In genomic region chr1:180231506-180232420, GRCh38 we compare ENCODE assay signal across 7 cellular contexts. TPM values are rescaled to one million over a fixed set of nuclear protein-coding genes. Genes with fewer than 3 reads are reported as not detected.
DNase-seq lines count a peak whose midpoint lies in the region; ATAC-seq and TF ChIP-seq lines count a peak whose summit lies in the region.

No MANE protein-coding gene starts in this region.

- H3K9me3 ChIP-seq in psoas muscle, result no peaks in the 10 kb centered on the region

- H3K4me3 ChIP-seq in psoas muscle, result peak overlapping the region; percentile 76

- peaks cover 41% of the 10 kb centered on the region for H3K4me1 ChIP-seq in psoas muscle

- TF ChIP-seq CTCF in psoas muscle (IDR thresholded peaks at IDR 0.05), result no peak

- H3K27me3 ChIP-seq in psoas muscle (ENCODE audit: insufficient read depth in 3 of 3, low read length in 2 of 3), result peaks cover 0 to 99% (median 59%) of the 10 kb centered on the region in 3 donors

- peak in 3 of 4 donors; percentile 46 to 52 (median 49) for ATAC-seq in psoas muscle
- ATAC-seq in HG02885 (IDR thresholded peaks at IDR 0.05; ENCODE audit: poor library complexity, unreplicated experiment), result no peak

- WGBS in psoas muscle, 3 donors, result 2 to 4% (median 2%) methylated on average over 44 to 54 of the region's 54 CpGs

- intact Hi-C loops in psoas muscle (cut with DNase I), result no loop called here

- peaks cover 0 to 5% (median 0%) of the 10 kb centered on the region in 3 donors for H3K9me3 Mint-ChIP-seq in IgD-negative memory B cell
- no peaks in the 10 kb centered on the region for H3K9me3 Mint-ChIP-seq in T-helper 1 cell treated with Interleukin-12 subunit alpha and Interleukin-12 subunit beta and Interleukin-4 antibody, amounts not matched to agents 30 μg/mL and 1 μg/mL, for 36 hours

- no peaks in the 10 kb centered on the region for H3K36me3 Mint-ChIP-seq in IgD-negative memory B cell
- peaks cover 2% of the 10 kb centered on the region for H3K36me3 Mint-ChIP-seq in T-helper 1 cell treated with Interleukin-12 subunit alpha and Interleukin-12 subunit beta and Interleukin-4 antibody, amounts not matched to agents 30 μg/mL and 1 μg/mL, for 36 hours (ENCODE audit: low read depth)

- H3K4me1 Mint-ChIP-seq in IgD-negative memory B cell, result peaks cover 12 to 22% (median 20%) of the 10 kb centered on the region in 3 donors
- H3K4me1 Mint-ChIP-seq in T-helper 1 cell treated with Interleukin-12 subunit alpha and Interleukin-12 subunit beta and Interleukin-4 antibody, amounts not matched to agents 30 μg/mL and 1 μg/mL, for 36 hours (ENCODE audit: low read depth), result peaks cover 19% of the 10 kb centered on the region

- H3K27ac Mint-ChIP-seq in IgD-negative memory B cell, result peak overlapping the region; percentile 69 to 73 (median 70)
- H3K27ac Mint-ChIP-seq in T-helper 1 cell treated with Interleukin-12 subunit alpha and Interleukin-12 subunit beta and Interleukin-4 antibody, amounts not matched to agents 30 μg/mL and 1 μg/mL, for 36 hours, result no peak overlapping the region

- H3K4me3 Mint-ChIP-seq in IgD-negative memory B cell, result peak overlapping the region; percentile 79 to 91 (median 81)
- H3K4me3 Mint-ChIP-seq in T-helper 1 cell treated with Interleukin-12 subunit alpha and Interleukin-12 subunit beta and Interleukin-4 antibody, amounts not matched to agents 30 μg/mL and 1 μg/mL, for 36 hours, result peak overlapping the region; percentile 58

- no peak overlapping the region for H3K27ac ChIP-seq in psoas muscle

- DNase-seq in ELF-1 (ENCODE audit: low read depth, low spot score) (peak; percentile 61), fibroblast of peridontal ligament (ENCODE audit: extremely low read depth) (peak; percentile 23), psoas muscle (no peak), globus pallidus (ENCODE audit: low spot score) (no peak)

- H3K27me3 Mint-ChIP-seq in IgD-negative memory B cell, result peaks cover 69% of the 10 kb centered on the region
- peaks cover 89% of the 10 kb centered on the region for H3K27me3 Mint-ChIP-seq in T-helper 1 cell treated with Interleukin-12 subunit alpha and Interleukin-12 subunit beta and Interleukin-4 antibody, amounts not matched to agents 30 μg/mL and 1 μg/mL, for 36 hours (ENCODE audit: low read depth)

- no peaks in the 10 kb centered on the region for H3K36me3 ChIP-seq in psoas muscle (ENCODE audit: insufficient read depth in 1 of 2, low read depth in 1 of 2)

RNA-seq across cellular contexts. Expression of gene LHX4, which starts 1.7 kb away (rescaled TPM):
- polyA plus RNA-seq in IgD-negative memory B cell (0.25 TPM), psoas muscle (under 1 TPM in 2 of 3 donors, not detected in 1; 0.01 to 0.04 TPM)
- total RNA-seq in psoas muscle, result not detected

Comparison
In these comparisons a context has a peak if more than half of its experiments do, and no peak if none do; other contexts are left out.
1. DNase-seq: peak in ELF-1 (single experiment) and fibroblast of peridontal ligament (single experiment); none in psoas muscle (0 of 2) and globus pallidus (single experiment).